In the genomic region with DNA sequence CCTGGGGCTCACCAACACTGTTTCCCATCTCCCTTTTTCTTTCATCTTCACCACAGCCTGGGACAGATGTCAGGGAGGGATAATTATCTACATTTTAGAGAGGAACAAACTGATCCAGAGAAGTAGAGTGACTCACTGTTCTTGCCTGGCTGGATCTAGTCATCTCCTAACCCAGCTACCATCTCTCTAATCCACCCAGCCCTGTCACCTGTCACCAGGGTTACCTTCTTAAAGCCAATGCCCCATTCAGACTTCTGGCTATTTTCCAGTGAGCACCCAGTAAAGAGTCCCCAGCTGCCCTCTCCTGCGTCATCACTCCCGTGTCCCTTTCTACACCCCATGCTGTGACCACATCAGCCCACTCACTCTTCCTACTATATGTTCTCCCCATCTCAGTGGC, we compare ENCODE assay signal across 1 cellular context.
TF ChIP-seq lines count a peak whose summit lies in the region.

No MANE protein-coding gene starts in this region.

TF ChIP-seq in H1, 55 proteins besides CTCF, POLR2A, EP300 and RAD21 (continued from another document):
- TF ChIP-seq CHD7 (IDR thresholded peaks at IDR 0.05; ENCODE audit: insufficient replicate concordance, low read length) = no peak
- no peak for TF ChIP-seq ZNF274 (IDR thresholded peaks at IDR 0.05; ENCODE audit: borderline replicate concordance, extremely low read depth, low read length)
- TF ChIP-seq CHD1 (IDR thresholded peaks at IDR 0.05; ENCODE audit: low read depth, low read length) = no peak
- no peak for TF ChIP-seq NANOG (IDR thresholded peaks at IDR 0.05; ENCODE audit: insufficient read depth, low read depth, low read length, poor library complexity, severe bottlenecking)
- no peak for TF ChIP-seq HDAC2 (IDR thresholded peaks at IDR 0.05; ENCODE audit: borderline replicate concordance in 1 of 2, low read depth in 2 of 2, low read length in 2 of 2)
- TF ChIP-seq PHF8 (conservative IDR thresholded peaks at IDR 0.05; ENCODE audit: low read depth, low read length) = no peak
- TF ChIP-seq SIRT6 (IDR thresholded peaks at IDR 0.05; ENCODE audit: low read length) = no peak
- TF ChIP-seq TAF7 (optimal IDR thresholded peaks at IDR 0.05; ENCODE audit: borderline replicate concordance, low read depth, low read length) = no peak
- no peak for TF ChIP-seq SUZ12 (IDR thresholded peaks at IDR 0.05; ENCODE audit: low read length)
- no peak for TF ChIP-seq KDM1A (IDR thresholded peaks at IDR 0.05; ENCODE audit: borderline replicate concordance, low read length)
- TF ChIP-seq NRF1 (IDR thresholded peaks at IDR 0.05; ENCODE audit: low read depth, low read length) = no peak
- TF ChIP-seq BACH1 (IDR thresholded peaks at IDR 0.05; ENCODE audit: low read length) = no peak
- no peak for TF ChIP-seq JUND (IDR thresholded peaks at IDR 0.05; ENCODE audit: low read length)
